ENCODE assay signal across 30 cellular contexts in the genomic region with DNA sequence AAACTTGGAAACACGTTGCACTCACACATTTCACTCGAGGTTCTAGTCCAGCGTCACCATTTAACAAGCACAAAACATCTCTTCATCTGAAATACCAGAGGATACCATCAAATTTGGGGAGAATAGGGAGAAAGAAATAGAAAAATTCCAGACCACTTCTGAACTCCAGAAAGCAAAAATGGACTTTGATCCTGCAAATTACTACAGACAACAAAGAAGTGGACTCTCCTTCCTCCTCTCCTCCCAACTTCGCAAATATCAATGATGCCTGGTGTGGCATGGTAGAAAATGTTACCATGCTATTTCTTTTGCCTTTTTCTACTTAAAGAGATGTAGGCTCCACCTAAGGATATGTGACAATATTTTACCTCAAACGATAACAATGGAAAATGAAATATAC.
"Had no signal": no experiment of that assay in that cellular context is flagged by ENCODE, and none has a peak within 500 bp of the region (broad histone marks: within the 10 kb centered on the region; RNA-seq: fewer than 3 reads in every experiment).

No MANE protein-coding gene starts in this region.

- H3K9me3 ChIP-seq: left lung, lower lobe of right lung, neutrophil, right atrium auricular region, spleen, suprapubic skin, thoracic aorta, tibial artery, upper lobe of right lung had no signal

- H3K27me3 ChIP-seq: left lung, neural progenitor cell, neutrophil, right atrium auricular region, spleen, suprapubic skin, tibial artery, upper lobe of right lung had no signal

- H3K4me2 ChIP-seq: neural progenitor cell had no signal

- H3K36me3 ChIP-seq: left lung, lower lobe of right lung, neural progenitor cell, right atrium auricular region, suprapubic skin, thoracic aorta, tibial artery, upper lobe of right lung had no signal

- DNase-seq: hippocampal formation; kidney glomerular epithelial cell; left cardiac atrium; left lung; lower lobe of right lung; mammary epithelial cell; mesenchymal stem cell; naive B cell; natural killer cell; nephron progenitor cell; occipital lobe; spleen; stimulated activated CD4-positive, alpha-beta T cell treated with anti-CD3 and anti-CD28 coated beads, Interleukin-4, amount 100 ng/mL, for 24 hours; stimulated activated naive CD4-positive, alpha-beta T cell; tibial artery; trophoblast cell; upper lobe of right lung had no signal

- FAIRE-seq: keratinocyte, urothelium cell line had no signal

- ATAC-seq: left cardiac atrium; left lung; lower lobe of right lung; natural killer cell; sciatic nerve; stimulated activated effector memory CD8-positive, alpha-beta T cell treated with anti-CD3 and anti-CD28 coated beads, Interleukin-12 subunit alpha, Interleukin-12 subunit beta, amount 100 ng/mL, for 72 hours; upper lobe of right lung had no signal

- H3K36me3 Mint-ChIP-seq: natural killer cell had no signal

- H3K27ac Mint-ChIP-seq: natural killer cell; nephron progenitor cell; neural progenitor cell; progenitor cell of endocrine pancreas; stimulated activated effector memory CD8-positive, alpha-beta T cell treated with anti-CD3 and anti-CD28 coated beads, Interleukin-12 subunit alpha, Interleukin-12 subunit beta, amount 100 ng/mL, for 72 hours had no signal

- H3K4me3 Mint-ChIP-seq: naive B cell; natural killer cell; nephron progenitor cell; neural progenitor cell; stimulated activated effector memory CD8-positive, alpha-beta T cell treated with anti-CD3 and anti-CD28 coated beads, Interleukin-12 subunit alpha, Interleukin-12 subunit beta, amount 100 ng/mL, for 72 hours; stimulated activated naive CD8-positive, alpha-beta T cell treated with anti-CD3 and anti-CD28 coated beads, Interleukin-15, Interleukin-2, amounts not matched to agents 100 ng/mL and 50 ng/mL, for 24 hours had no signal

- H3K4me3 ChIP-seq: left lung, lower lobe of right lung, neural progenitor cell, right atrium auricular region, skin epidermis, spleen, suprapubic skin, thoracic aorta, tibial artery, upper lobe of right lung had no signal

- H2AFZ ChIP-seq: neural progenitor cell, parathyroid adenoma had no signal

- H3K9ac ChIP-seq: neural progenitor cell, parathyroid adenoma had no signal

- H3K27me3 Mint-ChIP-seq: naive B cell; progenitor cell of endocrine pancreas; stimulated activated naive CD8-positive, alpha-beta T cell treated with anti-CD3 and anti-CD28 coated beads, Interleukin-15, Interleukin-2, amounts not matched to agents 100 ng/mL and 50 ng/mL, for 24 hours had no signal

- H3K27ac ChIP-seq: left lung, lower lobe of right lung, neural progenitor cell, neutrophil, parathyroid adenoma, right atrium auricular region, skin epidermis, spleen, suprapubic skin, thoracic aorta, tibial artery, upper lobe of right lung had no signal
